15 cellular contexts compared by ENCODE assay signal in genomic region chr10:80411267-80411668, GRCh38. TPM values are rescaled to one million over a fixed set of nuclear protein-coding genes. Genes with fewer than 3 reads are reported as not detected.
DNase-seq lines count a peak whose midpoint lies in the region; ATAC-seq and TF ChIP-seq lines count a peak whose summit lies in the region.
"Had no signal": no experiment of that assay in that cellular context is flagged by ENCODE, and none has a peak within 500 bp of the region (broad histone marks: within the 10 kb centered on the region; RNA-seq: fewer than 3 reads in every experiment).

No MANE protein-coding gene starts in this region.

- no peaks in the 10 kb centered on the region for H3K9me3 Mint-ChIP-seq in CD4-positive, alpha-beta memory T cell
- H3K9me3 Mint-ChIP-seq: WTC11 had no signal

- peak overlapping the region in 1 of 2 donors; percentile 83 for H3K9ac ChIP-seq in colonic mucosa (ENCODE audit: low read depth in 2 of 2, low read length in 2 of 2)

- peaks cover 40% of the 10 kb centered on the region for H3K4me1 ChIP-seq in colonic mucosa
- H3K4me1 ChIP-seq in testis = peaks cover 71% of the 10 kb centered on the region
- H3K4me1 ChIP-seq in CD4-positive, alpha-beta memory T cell (ENCODE audit: insufficient read depth, low read length) = peaks cover 10% of the 10 kb centered on the region

- WGBS in testis, 2 donors = 38 to 42% methylated on average over 1 to 2 of the region's 2 CpGs

- POLR2A ChIA-PET in CD4-positive, alpha-beta memory T cell (lab: Charles Lee; ENCODE audit: partially characterized antibody) = no interaction called here

- H3K36me3 ChIP-seq in colonic mucosa (no peaks in the 10 kb centered on the region), testis (ENCODE audit: low read depth, missing control alignments) (no peaks in the 10 kb centered on the region)
- H3K36me3 ChIP-seq in CD4-positive, alpha-beta memory T cell (ENCODE audit: insufficient read depth, low read length) = no peaks in the 10 kb centered on the region

- no peak overlapping the region for H3K27ac Mint-ChIP-seq in CD4-positive, alpha-beta memory T cell
- H3K27ac Mint-ChIP-seq: WTC11 had no signal

- ATAC-seq in left lobe of liver = no peak
- ATAC-seq in GM18909 (IDR thresholded peaks at IDR 0.05; ENCODE audit: poor library complexity, unreplicated experiment) = no peak
- ATAC-seq: WTC11 had no signal

- peak; percentile 26 for DNase-seq in NCI-H748 (lab: John Stamatoyannopoulos, UW; ENCODE audit: unreplicated experiment)
- DNase-seq in NCI-H748 treated with DMSO at 0.1 percent for 48 hours (lab: John Stamatoyannopoulos, UW) = no peak
- peak; percentile 53 for DNase-seq in colonic mucosa
- peak; percentile 67 for DNase-seq in left lobe of liver (ENCODE audit: low spot score)
- no peak for DNase-seq in testis
- no peak for DNase-seq in inferior parietal cortex (ENCODE audit: extremely low spot score)
- DNase-seq in CD4-positive, alpha-beta memory T cell = no peak
- DNase-seq: activated T-cell treated with anti-CD3 and anti-CD28 coated beads, Interleukin-2, amount 50 U/mL, for 1 hour; NCI-H187 treated with DMSO at 0.1 percent for 48 hours; stimulated activated CD8-positive, alpha-beta memory T cell treated with anti-CD3 and anti-CD28 coated beads, Interleukin-4, amount 100 ng/mL, for 48 hours had no signal

- H3K27me3 Mint-ChIP-seq in CD4-positive, alpha-beta memory T cell = peaks cover 2 to 3% of the 10 kb centered on the region in 2 donors

- H3K27ac ChIP-seq in colonic mucosa (peak overlapping the region; percentile 69), testis (peak overlapping the region; percentile 74 to 89)
- no peak overlapping the region for H3K27ac ChIP-seq in CD4-positive, alpha-beta memory T cell (ENCODE audit: low read depth, low read length)

- H3K36me3 Mint-ChIP-seq in CD4-positive, alpha-beta memory T cell = peaks cover 0 to 2% of the 10 kb centered on the region in 2 donors
- H3K36me3 Mint-ChIP-seq: WTC11 had no signal

- H3K9me3 ChIP-seq in colonic mucosa (no peaks in the 10 kb centered on the region), testis (no peaks in the 10 kb centered on the region)
- no peaks in the 10 kb centered on the region for H3K9me3 ChIP-seq in CD4-positive, alpha-beta memory T cell (ENCODE audit: control insufficient read depth in 1 of 2, low read length in 2 of 2)

- TF ChIP-seq CTCF in colonic mucosa (IDR thresholded peaks at IDR 0.05) (no peak), testis (IDR thresholded peaks at IDR 0.05) (no peak)

- no peak overlapping the region for H3K4me3 Mint-ChIP-seq in CD4-positive, alpha-beta memory T cell
- H3K4me3 Mint-ChIP-seq: WTC11 had no signal

- H3K4me1 Mint-ChIP-seq in CD4-positive, alpha-beta memory T cell = peaks cover 1 to 11% (median 8%) of the 10 kb centered on the region in 4 donors

- CTCF ChIA-PET in CD4-positive, alpha-beta memory T cell (lab: Charles Lee; ENCODE audit: partially characterized antibody) = interaction anchor here (1.2 to 1.4 kb wide), 2 partner anchors 10 to 33 kb away, joined by 3 read pairs; no protein-coding TSS in a partner anchor

- H3K4me3 ChIP-seq in colonic mucosa (no peak overlapping the region), testis (no peak overlapping the region)
- no peak overlapping the region for H3K4me3 ChIP-seq in CD4-positive, alpha-beta memory T cell (ENCODE audit: low read length in 2 of 2)
- H3K4me3 ChIP-seq: skin epidermis had no signal

- intact Hi-C loops in colonic mucosa (cut with DNase I) = no loop called here
- intact Hi-C loops in testis (cut with DNase I; ENCODE audit: low total_unique reads) = no loop called here
- intact Hi-C loops in CD4-positive, alpha-beta memory T cell (cut with micrococcal nuclease) = no loop called here

- H3K27me3 ChIP-seq in colonic mucosa (no peaks in the 10 kb centered on the region), testis (no peaks in the 10 kb centered on the region)
- H3K27me3 ChIP-seq in CD4-positive, alpha-beta memory T cell (ENCODE audit: insufficient read depth, low read length) = no peaks in the 10 kb centered on the region

- no peak for TF ChIP-seq POLR2A in testis (IDR thresholded peaks at IDR 0.05)

RNA-seq across cellular contexts. Expression of gene PRXL2A, which starts 2.9 kb away (rescaled TPM):
- total RNA-seq in colonic mucosa (100 to 1,000 TPM in 1 of 2 donors, 10 to 100 TPM in 1; 73.5 to 101 TPM), left lobe of liver (82.1 TPM), testis (100 to 1,000 TPM; 102 to 104 TPM)
- 106 TPM for polyA plus RNA-seq in testis (ENCODE audit: insufficient read depth, low read depth, low replicate concordance)
- 1 to 10 TPM; 3.6 to 4.7 TPM for total RNA-seq in CD4-positive, alpha-beta memory T cell
- 1 to 10 TPM; 3.8 to 6.0 TPM for polyA plus RNA-seq in CD4-positive, alpha-beta memory T cell

RNA-seq across cellular contexts. Expression of gene TSPAN14, which starts 42.8 kb away (rescaled TPM):
- total RNA-seq in colonic mucosa = 10 to 100 TPM; 83.5 to 91.7 TPM
- total RNA-seq in left lobe of liver = 31.3 TPM
- total RNA-seq in testis = 10 to 100 TPM; 61.4 to 64.6 TPM
- 59.1 TPM for polyA plus RNA-seq in testis (ENCODE audit: insufficient read depth, low read depth, low replicate concordance)
- total RNA-seq in CD4-positive, alpha-beta memory T cell = 100 to 1,000 TPM; 151 to 153 TPM
- polyA plus RNA-seq in CD4-positive, alpha-beta memory T cell = 100 to 1,000 TPM; 148 to 246 TPM

RNA-seq across cellular contexts. Expression of gene DYDC2, which starts 54.7 kb away (rescaled TPM):
- total RNA-seq in colonic mucosa (1 to 10 TPM in 1 of 2 donors, not detected in 1; 1.5 TPM), left lobe of liver (0.48 TPM), testis (1 to 10 TPM; 1.8 to 4.5 TPM)
- polyA plus RNA-seq in testis (ENCODE audit: insufficient read depth, low read depth, low replicate concordance) = 22.8 TPM
- not detected for total RNA-seq in CD4-positive, alpha-beta memory T cell
- not detected for polyA plus RNA-seq in CD4-positive, alpha-beta memory T cell
- total RNA-seq: mononuclear cell had no signal

RNA-seq across cellular contexts. Expression of gene DYDC1, which starts 54.7 kb away (rescaled TPM):
- total RNA-seq in colonic mucosa (not detected), left lobe of liver (not detected), testis (10 to 100 TPM; 47.5 to 72.5 TPM)
- 207 TPM for polyA plus RNA-seq in testis (ENCODE audit: insufficient read depth, low read depth, low replicate concordance)
- not detected for total RNA-seq in CD4-positive, alpha-beta memory T cell
- not detected for polyA plus RNA-seq in CD4-positive, alpha-beta memory T cell
- total RNA-seq: A172, mononuclear cell had no signal

Comparison
In these comparisons a context has a peak if more than half of its experiments do, and no peak if none do; other contexts are left out.
1. DNase-seq: peak in NCI-H748 (single experiment), colonic mucosa (single experiment) and left lobe of liver (single experiment); none in NCI-H748 treated with DMSO at 0.1 percent for 48 hours (single experiment), testis (single experiment), inferior parietal cortex (single experiment) and CD4-positive, alpha-beta memory T cell (0 of 5).
2. RNA of gene PRXL2A, which starts 2.9 kb away (total RNA-seq): 102 to 104 TPM in testis, 73.5 to 101 TPM in colonic mucosa and 82.1 TPM in left lobe of liver (single experiment); 3.6 to 4.7 TPM in CD4-positive, alpha-beta memory T cell; every median in the first group is over 10 times any median in the second.